ENCODE assay signal across 8 cellular contexts in genomic region chr14:22221508-22221907, GRCh38.
DNase-seq lines count a peak whose midpoint lies in the region; ATAC-seq and TF ChIP-seq lines count a peak whose summit lies in the region.

No MANE protein-coding gene starts in this region.

- ATAC-seq in naive thymus-derived CD8-positive, alpha-beta T cell, result no peak
- ATAC-seq in HG02973 (IDR thresholded peaks at IDR 0.05; ENCODE audit: unreplicated experiment) (no peak), HG03439 (IDR thresholded peaks at IDR 0.05; ENCODE audit: unreplicated experiment) (no peak)

- H3K4me3 Mint-ChIP-seq in activated naive CD8-positive, alpha-beta T cell, result peak overlapping the region; percentile 69
- peak overlapping the region; percentile 26 to 71 (median 56) for H3K4me3 Mint-ChIP-seq in naive thymus-derived CD8-positive, alpha-beta T cell

- peak; percentile 44 for TF ChIP-seq RAD21 in Ishikawa (IDR thresholded peaks at IDR 0.05; ENCODE audit: low read depth)

- H3K27me3 Mint-ChIP-seq in activated naive CD8-positive, alpha-beta T cell, result no peaks in the 10 kb centered on the region
- H3K27me3 Mint-ChIP-seq in naive thymus-derived CD8-positive, alpha-beta T cell, result peaks cover 0 to 6% (median 0%) of the 10 kb centered on the region in 5 donors

- peak overlapping the region; percentile 64 for H3K27ac Mint-ChIP-seq in activated naive CD8-positive, alpha-beta T cell
- H3K27ac Mint-ChIP-seq in naive thymus-derived CD8-positive, alpha-beta T cell, result peak overlapping the region in 5 of 10 donors; percentile 3 to 46 (median 37)

- H3K4me1 Mint-ChIP-seq in activated naive CD8-positive, alpha-beta T cell (ENCODE audit: low read depth), result peaks cover 5% of the 10 kb centered on the region
- peaks cover 0 to 24% (median 10%) of the 10 kb centered on the region in 4 donors for H3K4me1 Mint-ChIP-seq in naive thymus-derived CD8-positive, alpha-beta T cell

- POLR2A ChIA-PET in naive thymus-derived CD8-positive, alpha-beta T cell (lab: Charles Lee), result interaction anchor here (0.5 to 0.8 kb wide), 2 partner anchors 327 to 349 kb away, joined by 3 to 4 read pairs; no protein-coding TSS in a partner anchor

- peak; percentile 8 for DNase-seq in NCI-H2227 (lab: John Stamatoyannopoulos, UW; ENCODE audit: unreplicated experiment)
- no peak for DNase-seq in NCI-H2227 treated with DMSO at 0.1 percent for 48 hours (lab: John Stamatoyannopoulos, UW)
- peak in 2 of 10 donors; percentile 17 to 22 for DNase-seq in naive thymus-derived CD8-positive, alpha-beta T cell
- DNase-seq in ecto neural progenitor cell (ENCODE audit: low spot score), result no peak

- no peak for TF ChIP-seq EP300 in Ishikawa (IDR thresholded peaks at IDR 0.05; ENCODE audit: borderline replicate concordance)

- no peaks in the 10 kb centered on the region for H3K9me3 Mint-ChIP-seq in activated naive CD8-positive, alpha-beta T cell (ENCODE audit: low read depth)
- no peaks in the 10 kb centered on the region for H3K9me3 Mint-ChIP-seq in naive thymus-derived CD8-positive, alpha-beta T cell

- no peaks in the 10 kb centered on the region for H3K36me3 Mint-ChIP-seq in activated naive CD8-positive, alpha-beta T cell
- no peaks in the 10 kb centered on the region for H3K36me3 Mint-ChIP-seq in naive thymus-derived CD8-positive, alpha-beta T cell

TF ChIP-seq in Ishikawa, 13 proteins besides CTCF, POLR2A, EP300 and RAD21:
- no peak for TF ChIP-seq TAF1 (IDR thresholded peaks at IDR 0.05; ENCODE audit: low read depth)
- no peak for TF ChIP-seq ZBTB7A (IDR thresholded peaks at IDR 0.05; ENCODE audit: low read depth)
- TF ChIP-seq REST (IDR thresholded peaks at IDR 0.05; ENCODE audit: low read depth), result no peak
- no peak for TF ChIP-seq EGR1 (IDR thresholded peaks at IDR 0.05)
- no peak for TF ChIP-seq TEAD4 (IDR thresholded peaks at IDR 0.05)
- no peak for TF ChIP-seq TCF12 (IDR thresholded peaks at IDR 0.05; ENCODE audit: low read depth)
- TF ChIP-seq NFIC (IDR thresholded peaks at IDR 0.05), result no peak
- no peak for TF ChIP-seq CREB1 (IDR thresholded peaks at IDR 0.05; ENCODE audit: low read depth)
- TF ChIP-seq MAX (IDR thresholded peaks at IDR 0.05), result no peak
- no peak for TF ChIP-seq FOXM1 (IDR thresholded peaks at IDR 0.05; ENCODE audit: borderline replicate concordance, low read depth)
- no peak for TF ChIP-seq USF1 (IDR thresholded peaks at IDR 0.05)
